ENCODE assay signal across 8 cellular contexts in genomic region chr12:52147367-52147972, GRCh38. TPM values are rescaled to one million over a fixed set of nuclear protein-coding genes. Genes with fewer than 3 reads are reported as not detected.
DNase-seq lines count a peak whose midpoint lies in the region; TF ChIP-seq lines count a peak whose summit lies in the region.

No MANE protein-coding gene starts in this region.

- no peaks in the 10 kb centered on the region for H3K27me3 ChIP-seq in adipocyte (replicated peaks; ENCODE audit: control insufficient read depth, insufficient read depth, low read length)
- peaks cover 2% of the 10 kb centered on the region for H3K27me3 ChIP-seq in left ventricle myocardium inferior (ENCODE audit: low read depth)
- H3K27me3 ChIP-seq in smooth muscle cell (ENCODE audit: low read depth) = no peaks in the 10 kb centered on the region

- peak overlapping the region; percentile 87 for H3K27ac ChIP-seq in left ventricle myocardium inferior (replicated peaks)
- peak overlapping the region; percentile 98 for H3K27ac ChIP-seq in smooth muscle cell (ENCODE audit: low read depth)

- H3K4me3 ChIP-seq in adipocyte (ENCODE audit: low read length) (no peak overlapping the region), left ventricle myocardium inferior (no peak overlapping the region), smooth muscle cell (no peak overlapping the region)

- no peak for TF ChIP-seq CTCF in left ventricle myocardium inferior (IDR thresholded peaks at IDR 0.05; ENCODE audit: borderline replicate concordance)
- no peak for TF ChIP-seq CTCF in smooth muscle cell (IDR thresholded peaks at IDR 0.05; ENCODE audit: borderline replicate concordance, insufficient read depth, poor library complexity, severe bottlenecking)

- H3K79me2 ChIP-seq in smooth muscle cell (ENCODE audit: low read depth) = no peaks in the 10 kb centered on the region

- H3K4me1 ChIP-seq in adipocyte (ENCODE audit: control insufficient read depth, insufficient read depth, low read length) (peaks cover 57% of the 10 kb centered on the region), left ventricle myocardium inferior (peaks cover 53% of the 10 kb centered on the region), smooth muscle cell (ENCODE audit: low read depth) (peaks cover 13% of the 10 kb centered on the region)

- H2AFZ ChIP-seq in smooth muscle cell (ENCODE audit: low read depth) = no peak overlapping the region

- H3K36me3 ChIP-seq in adipocyte (ENCODE audit: control insufficient read depth, insufficient read depth, low read length, severe bottlenecking) (no peaks in the 10 kb centered on the region), left ventricle myocardium inferior (no peaks in the 10 kb centered on the region), smooth muscle cell (ENCODE audit: low read depth) (no peaks in the 10 kb centered on the region)

- intact Hi-C loops in left ventricle myocardium inferior (cut with micrococcal nuclease) = no loop called here

- H3K9ac ChIP-seq in adipocyte (ENCODE audit: low read length) (peak overlapping the region; percentile 85), smooth muscle cell (ENCODE audit: low read depth) (peak overlapping the region; percentile 90)

- peak overlapping the region; percentile 67 for H3K4me2 ChIP-seq in smooth muscle cell

- in situ Hi-C loops in KBM-7 (cut with MboI; ENCODE audit: low pct_unique_long_range_greater_than_20kb, low sequenced_read_pairs) = no loop called here

- DNase-seq in H4 (ENCODE audit: low spot score) (peak; percentile 97), adipocyte (ENCODE audit: low read depth) (peak; percentile 99), left ventricle myocardium inferior (peak; percentile 85), smooth muscle cell (lab: John Stamatoyannopoulos, UW; ENCODE audit: unreplicated experiment) (peak; percentile 71), KBM-7 (no peak), NCI-H2227 (lab: John Stamatoyannopoulos, UW; ENCODE audit: unreplicated experiment) (no peak), retina (no peak)
- DNase-seq in stimulated activated CD4-positive, alpha-beta T cell treated with anti-CD3 and anti-CD28 coated beads, Interleukin-2, amount 100 ng/mL, for 48 hours = no peak

- H3K9me3 ChIP-seq in adipocyte (ENCODE audit: control insufficient read depth, low read length) (no peaks in the 10 kb centered on the region), left ventricle myocardium inferior (replicated peaks) (no peaks in the 10 kb centered on the region), smooth muscle cell (replicated peaks; ENCODE audit: low read depth) (no peaks in the 10 kb centered on the region)

- 21% methylated on average over 16 of the region's 17 CpGs for WGBS in smooth muscle cell (ENCODE audit: low lambda C conversion rate)

- H3F3A ChIP-seq in smooth muscle cell (ENCODE audit: low read depth) = no peaks in the 10 kb centered on the region

- H4K20me1 ChIP-seq in smooth muscle cell (ENCODE audit: low read depth) = no peaks in the 10 kb centered on the region

RNA-seq across cellular contexts. Expression of gene KRT80, which starts 44.3 kb away (rescaled TPM):
- total RNA-seq in H4 (2014; rRNA removed; shearing (Covaris generic)) = 4.7 and 6.9 TPM in 2 replicates
- total RNA-seq in left ventricle myocardium inferior (not detected), smooth muscle cell (6.7 and 11.7 TPM in 2 replicates)
- polyA plus RNA-seq in smooth muscle cell = 5.1 and 6.6 TPM in 2 replicates

Comparison
In these comparisons a context has a peak if more than half of its experiments do, and no peak if none do; other contexts are left out.
1. DNase-seq: peak in H4 (single experiment), adipocyte (single experiment), left ventricle myocardium inferior (single experiment) and smooth muscle cell (single experiment); none in stimulated activated CD4-positive, alpha-beta T cell treated with anti-CD3 and anti-CD28 coated beads, Interleukin-2, amount 100 ng/mL, for 48 hours (0 of 2), KBM-7 (single experiment), NCI-H2227 (single experiment) and retina (single experiment).